8 cellular contexts compared by ENCODE assay signal in genomic region chr10:109922976-109923921, GRCh38. TPM values are rescaled to one million over a fixed set of nuclear protein-coding genes. Genes with fewer than 3 reads are reported as not detected.
DNase-seq lines count a peak whose midpoint lies in the region; ATAC-seq, FAIRE-seq and TF ChIP-seq lines count a peak whose summit lies in the region.

XPNPEP1 (minus strand) TSS chr10:109923511; CDS start chr10:109923433, 78 bp downstream.

- peak within 1 kb of the TSS; percentile 93 for H3K4me2 ChIP-seq in A549

- intact Hi-C loops in kidney (cut with DNase I), result no loop called here

- peaks cover 3% of the 10 kb centered on the region for H3K36me3 Mint-ChIP-seq in central memory CD8-positive, alpha-beta T cell (ENCODE audit: insufficient read depth)

- TF ChIP-seq EP300 in A549 (IDR thresholded peaks at IDR 0.05), result no peak

- WGBS in A549 (ENCODE audit: missing lambda C conversion rate), result 7% methylated on average over 37 of the region's 105 CpGs

- DNase-seq in A549 (ENCODE audit: low read depth in 1 of 2, low spot score in 1 of 2), result peak; percentile 69 to 81
- DNase-seq in NCI-H2171 treated with DMSO at 0.1 percent for 48 hours (lab: John Stamatoyannopoulos, UW), result peak; percentile 58
- DNase-seq in activated CD4-positive, CD25-positive, alpha-beta regulatory T cell treated with anti-CD3 and anti-CD28 coated beads, Interleukin-2, amount 50 U/mL, for 16 hours (ENCODE audit: low read depth, low spot score), result peak; percentile 60
- peak; percentile 58 to 69 for DNase-seq in central memory CD8-positive, alpha-beta T cell (ENCODE audit: low spot score in 2 of 2)
- DNase-seq in kidney, result peak; percentile 97
- DNase-seq in stimulated activated CD4-positive, alpha-beta T cell treated with anti-CD3 and anti-CD28 coated beads, Interleukin-15, amount 100 ng/mL, for 1 hour (ENCODE audit: low read depth in 1 of 2, low spot score in 1 of 2), result peak; percentile 57 to 66

- peak; percentile 97 for ATAC-seq in A549
- peak; percentile 72 for ATAC-seq in HG03060 (IDR thresholded peaks at IDR 0.05; ENCODE audit: low read depth, unreplicated experiment)
- peak; percentile 97 for ATAC-seq in central memory CD8-positive, alpha-beta T cell (replicated peaks; ENCODE audit: extremely low read depth, poor library complexity, severe bottlenecking)

- CTCF ChIA-PET in A549 (lab: Yijun Ruan, JAX), result no interaction called here

- H3K4me1 ChIP-seq in A549 (peaks cover 12% of the 10 kb centered on the region; the same call in 2 of the 3 replicates), kidney (ENCODE audit: control insufficient read depth in 1 of 2, insufficient read depth in 1 of 2, low read depth in 1 of 2, low read length in 2 of 2) (peaks cover 15 to 22% of the 10 kb centered on the region in 2 donors)

- no peak for TF ChIP-seq RAD21 in A549 (conservative IDR thresholded peaks at IDR 0.05 in 1 of 2, IDR thresholded peaks at IDR 0.05 in 1 of 2)

- FAIRE-seq in A549 (lab: Jason Lieb, UNC) (no peak), kidney (lab: Jason Lieb, UNC) (no peak)

- H3K9ac ChIP-seq in kidney (ENCODE audit: low read length in 2 of 2), result peak within 1 kb of the TSS; percentile 74 to 91

- no peaks in the 10 kb centered on the region for H3K27me3 Mint-ChIP-seq in central memory CD8-positive, alpha-beta T cell

- no peaks in the 10 kb centered on the region for H3K9me3 Mint-ChIP-seq in central memory CD8-positive, alpha-beta T cell

- TF ChIP-seq CTCF in A549 (IDR thresholded peaks at IDR 0.05) (no peak), kidney (IDR thresholded peaks at IDR 0.05; ENCODE audit: borderline replicate concordance, extremely low read depth, insufficient read depth) (no peak)

- peak; percentile 76 for TF ChIP-seq POLR2A in A549 (IDR thresholded peaks at IDR 0.05; ENCODE audit: low read length)
- peak; percentile 88 for TF ChIP-seq POLR2A in GM18526 (IDR thresholded peaks at IDR 0.05; ENCODE audit: extremely low read depth, insufficient read length)

- H3K27ac ChIP-seq in A549 (peak within 1 kb of the TSS; percentile 81 to 95), kidney (ENCODE audit: low read depth in 2 of 2, low read length in 2 of 2) (peak within 1 kb of the TSS; percentile 88 to 92)

- peak within 1 kb of the TSS; percentile 85 for H3K27ac Mint-ChIP-seq in central memory CD8-positive, alpha-beta T cell (ENCODE audit: low read depth)

- H3K36me3 ChIP-seq in kidney (ENCODE audit: control insufficient read depth in 1 of 2, insufficient read depth in 2 of 2, low read length in 2 of 2), result no peaks in the 10 kb centered on the region

- peaks cover 61% of the 10 kb centered on the region for H3K4me1 Mint-ChIP-seq in central memory CD8-positive, alpha-beta T cell

- POLR2A ChIA-PET in A549 (lab: Yijun Ruan, JAX), result interaction anchor here (0.5 to 1.4 kb wide), 3 partner anchors 11 to 16 kb away, joined by 3 to 5 read pairs (median 3); no protein-coding TSS in a partner anchor

- no peaks in the 10 kb centered on the region for H3K9me3 ChIP-seq in A549
- H3K9me3 ChIP-seq in kidney (ENCODE audit: control insufficient read depth in 1 of 2, low read length in 2 of 2), result no peaks in the 10 kb centered on the region

- H3K4me3 Mint-ChIP-seq in central memory CD8-positive, alpha-beta T cell, result peak within 1 kb of the TSS; percentile 76

- H3K4me3 ChIP-seq in A549 (peak within 1 kb of the TSS; percentile 94), kidney (ENCODE audit: low read length in 2 of 2) (peak within 1 kb of the TSS; percentile 72 to 82)

TF ChIP-seq in A549, 52 proteins besides CTCF, POLR2A, EP300 and RAD21:
- TF ChIP-seq PHF8 (IDR thresholded peaks at IDR 0.05; ENCODE audit: borderline replicate concordance, low read depth), result peak; percentile 83
- TF ChIP-seq BCL3 (IDR thresholded peaks at IDR 0.05), result 0 out of 3 replicates have a peak, but pooled peaks have one; percentile 44
- TF ChIP-seq PBX3 (IDR thresholded peaks at IDR 0.05), result peak; percentile 51; the same call in 1 of the 2 replicates
- 0 out of 2 replicates have a peak, but pooled peaks have one; percentile 38 for TF ChIP-seq TP53 (CRISPR knock-in tag; IDR thresholded peaks at IDR 0.05)
- TF ChIP-seq RNF2 (IDR thresholded peaks at IDR 0.05; ENCODE audit: borderline replicate concordance, low read depth), result no peak
- TF ChIP-seq JUN (IDR thresholded peaks at IDR 0.05), result no peak; a peak in 1 of 5 replicates
- TF ChIP-seq, protein P1, sequence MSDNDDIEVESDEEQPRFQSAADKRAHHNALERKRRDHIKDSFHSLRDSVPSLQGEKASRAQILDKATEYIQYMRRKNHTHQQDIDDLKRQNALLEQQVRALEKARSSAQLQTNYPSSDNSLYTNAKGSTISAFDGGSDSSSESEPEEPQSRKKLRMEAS (IDR thresholded peaks at IDR 0.05), result peak; percentile 70
- TF ChIP-seq TFCP2L1 (CRISPR knock-in tag; IDR thresholded peaks at IDR 0.05), result no peak

RNA-seq across cellular contexts. Expression of gene XPNPEP1, which starts in this region (rescaled TPM):
- polyA plus RNA-seq in A549 (2011; rRNA removed) (53.9 and 107 TPM in 2 replicates), A549 (2017; fragmentation: RNase III; extraction: RNeasy Plus Mini Kit Qiagen cat#74134 plus additional on column Dnase treatment) (30.6 to 32.7 TPM (median 32.5 TPM) in 3 replicates), kidney (ENCODE audit: insufficient read depth, low read depth, low replicate concordance) (34.4 TPM)
- polyA plus RNA-seq in A549 (2012; cell fraction: cytosol; rRNA removed), result 140 and 153 TPM in 2 replicates
- 122 and 185 TPM in 2 replicates for polyA plus RNA-seq in A549 (2012; cell fraction: nucleus; rRNA removed)
- polyA minus RNA-seq in A549 (2011; rRNA and poly(A)+ RNA removed), result 229 and 246 TPM in 2 replicates
- total RNA-seq in kidney, result 62.4 TPM

Comparison
In these comparisons a context has a peak if more than half of its experiments do, and no peak if none do; other contexts are left out.
1. Peak in every context shown above with its lines: DNase-seq, ATAC-seq, H3K4me3 ChIP-seq and H3K27ac ChIP-seq.